8 cellular contexts compared by ENCODE assay signal in genomic region chr5:99060306-99061261, GRCh38.
DNase-seq lines count a peak whose midpoint lies in the region; ATAC-seq, FAIRE-seq and TF ChIP-seq lines count a peak whose summit lies in the region.

No MANE protein-coding gene starts in this region.

- FAIRE-seq in G401.6 (lab: Jason Lieb, UNC): peak; percentile 94

- peak; percentile 26 for ATAC-seq in activated naive CD8-positive, alpha-beta T cell treated with anti-CD3 and anti-CD28 coated beads, Interleukin-2, amount 50 U/mL, for 24 hours
- no peak for ATAC-seq in HG03108 (IDR thresholded peaks at IDR 0.05; ENCODE audit: unreplicated experiment)

- H2AFZ ChIP-seq in SU-DHL-6 (ENCODE audit: low read depth, low read length, severe bottlenecking): no peak overlapping the region

- no peak overlapping the region for H3K4me2 ChIP-seq in SU-DHL-6 (ENCODE audit: low read depth, low read length, poor library complexity, severe bottlenecking)

- peak; percentile 82 for TF ChIP-seq CTCF in SU-DHL-6 (IDR thresholded peaks at IDR 0.05; ENCODE audit: insufficient read depth, low read length, poor library complexity, severe bottlenecking)

- intact Hi-C loops in cardiac septum (cut with DNase I): loop anchor here (2.0 kb wide), 1 partner anchor 154 kb away; no protein-coding TSS in a partner anchor

- H3K36me3 Mint-ChIP-seq in activated naive CD8-positive, alpha-beta T cell treated with anti-CD3 and anti-CD28 coated beads, Interleukin-2, amount 50 U/mL, for 24 hours (ENCODE audit: low read depth): no peaks in the 10 kb centered on the region

- H3K27me3 ChIP-seq in H7 (ENCODE audit: control insufficient read depth, insufficient read depth, low read length) (no peaks in the 10 kb centered on the region), SU-DHL-6 (ENCODE audit: low read length) (no peaks in the 10 kb centered on the region)

- no peak overlapping the region for H3K27ac ChIP-seq in SU-DHL-6 (ENCODE audit: low read depth, low read length)

- no peaks in the 10 kb centered on the region for H3K9me2 ChIP-seq in SU-DHL-6 (replicated peaks; ENCODE audit: insufficient read depth, low read length)

- H3F3A ChIP-seq in SU-DHL-6 (ENCODE audit: insufficient read depth): no peaks in the 10 kb centered on the region

- no peak overlapping the region for H3K9ac ChIP-seq in SU-DHL-6 (ENCODE audit: low read length)

- no peak overlapping the region for H3K4me3 ChIP-seq in H7 (ENCODE audit: insufficient read depth, low read depth, low read length)
- no peak overlapping the region for H3K4me3 ChIP-seq in SU-DHL-6 (ENCODE audit: insufficient read depth, low read length, poor library complexity, severe bottlenecking)

- H3K4me1 Mint-ChIP-seq in activated naive CD8-positive, alpha-beta T cell treated with anti-CD3 and anti-CD28 coated beads, Interleukin-2, amount 50 U/mL, for 24 hours: peaks cover 6% of the 10 kb centered on the region

- H3K4me3 Mint-ChIP-seq in activated naive CD8-positive, alpha-beta T cell treated with anti-CD3 and anti-CD28 coated beads, Interleukin-2, amount 50 U/mL, for 24 hours: no peak overlapping the region

- H3K27ac Mint-ChIP-seq in activated naive CD8-positive, alpha-beta T cell treated with anti-CD3 and anti-CD28 coated beads, Interleukin-2, amount 50 U/mL, for 24 hours: no peak overlapping the region

- no peaks in the 10 kb centered on the region for H3K79me2 ChIP-seq in SU-DHL-6 (ENCODE audit: insufficient read depth, low read length)

- no peaks in the 10 kb centered on the region for H3K9me3 Mint-ChIP-seq in activated naive CD8-positive, alpha-beta T cell treated with anti-CD3 and anti-CD28 coated beads, Interleukin-2, amount 50 U/mL, for 24 hours

- H4K20me1 ChIP-seq in SU-DHL-6 (ENCODE audit: low read depth, low read length): no peaks in the 10 kb centered on the region

- no peaks in the 10 kb centered on the region for H3K27me3 Mint-ChIP-seq in activated naive CD8-positive, alpha-beta T cell treated with anti-CD3 and anti-CD28 coated beads, Interleukin-2, amount 50 U/mL, for 24 hours

- DNase-seq in H7: peak; percentile 33
- peak; percentile 65 for DNase-seq in MV-4-11 (lab: John Stamatoyannopoulos, UW)
- DNase-seq in activated naive CD8-positive, alpha-beta T cell treated with anti-CD3 and anti-CD28 coated beads, Interleukin-2, amount 50 U/mL, for 24 hours: peak; percentile 86
- peak; percentile 81 for DNase-seq in cardiac septum (ENCODE audit: low spot score)
- DNase-seq in putamen (ENCODE audit: low spot score): peak; percentile 48

- H3K36me3 ChIP-seq in H7 (replicated peaks; ENCODE audit: control insufficient read depth, insufficient read depth, low read length) (no peaks in the 10 kb centered on the region), SU-DHL-6 (ENCODE audit: low read length) (no peaks in the 10 kb centered on the region)

- no peaks in the 10 kb centered on the region for H3K9me3 ChIP-seq in SU-DHL-6 (ENCODE audit: insufficient read depth, low read length)

Comparison
In these comparisons a context has a peak if more than half of its experiments do, and no peak if none do; other contexts are left out.
1. DNase-seq: peak in every context shown above with its lines; median percentile 86 in activated naive CD8-positive, alpha-beta T cell treated with anti-CD3 and anti-CD28 coated beads, Interleukin-2, amount 50 U/mL, for 24 hours; 81 in cardiac septum; 65 in MV-4-11; 48 in putamen; 33 in H7.